9 cellular contexts compared by ENCODE assay signal in the genomic region with DNA sequence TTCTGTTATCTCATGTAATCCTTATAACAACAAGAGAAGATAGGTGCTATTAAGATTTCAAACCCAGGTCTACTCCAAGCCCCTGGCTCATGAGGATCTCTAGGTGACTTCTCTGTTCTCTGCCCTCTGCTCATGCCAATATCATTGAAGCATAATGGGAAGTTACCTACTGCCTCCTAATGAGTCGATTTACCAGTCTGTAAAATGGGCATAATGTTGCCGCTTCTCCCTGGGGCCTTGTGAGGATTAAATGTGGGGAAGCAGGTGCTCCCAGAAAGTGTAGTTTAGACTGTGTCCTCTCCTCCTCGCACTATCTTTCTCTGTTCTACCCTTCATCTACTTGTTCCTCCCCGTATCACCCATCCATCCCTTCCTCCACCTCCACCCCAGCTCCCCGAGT.
"Had no signal": no experiment of that assay in that cellular context is flagged by ENCODE, and none has a peak within 500 bp of the region (broad histone marks: within the 10 kb centered on the region; RNA-seq: fewer than 3 reads in every experiment).

No MANE protein-coding gene starts in this region.

- H3K4me3 Mint-ChIP-seq: H9 had no signal

- H3K9me3 Mint-ChIP-seq: H9 had no signal

- H3K4me3 ChIP-seq: GM23248 had no signal

- H2AFZ ChIP-seq: GM23248 had no signal

- H3K27ac ChIP-seq: GM23248, HL-60, KMS-11 had no signal

- H3K9ac ChIP-seq: GM23248, KMS-11 had no signal

- H3K4me2 ChIP-seq: KMS-11 had no signal

- DNase-seq: GM23248, GOT3, H9, HCEC 1CT, IMR-90, KBM-7 had no signal

- FAIRE-seq: H54 had no signal
